1 cellular context compared by ENCODE assay signal in genomic region chr20:36384022-36384619, GRCh38.
A peak's percentile ranks its signal among the peaks of the same experiment; 100 is the strongest.
TF ChIP-seq lines count a peak whose summit lies in the region.

No MANE protein-coding gene starts in this region.

TF ChIP-seq in K562, 482 proteins besides CTCF, POLR2A, EP300 and RAD21 (continued from another document and continues in another):
- TF ChIP-seq ZNF639 (CRISPR knock-in tag; conservative IDR thresholded peaks at IDR 0.05 in 1 of 2, IDR thresholded peaks at IDR 0.05 in 1 of 2) (peak; percentile 80 to 99), ZNF780A (CRISPR knock-in tag; IDR thresholded peaks at IDR 0.05) (no peak), TARDBP (IDR thresholded peaks at IDR 0.05) (peak; percentile 90), ZNF384 (IDR thresholded peaks at IDR 0.05; ENCODE audit: low read depth, low read length) (peak; percentile 51), KAT2B (IDR thresholded peaks at IDR 0.05; ENCODE audit: low read depth, low read length) (no peak), MTF1 (CRISPR knock-in tag; IDR thresholded peaks at IDR 0.05; ENCODE audit: borderline replicate concordance) (peak; percentile 74), SREBF1 (IDR thresholded peaks at IDR 0.05; ENCODE audit: borderline replicate concordance, low read depth, low read length) (peak; percentile 95), IRF2 (CRISPR knock-in tag; IDR thresholded peaks at IDR 0.05) (peak; percentile 97), CREM (IDR thresholded peaks at IDR 0.05; ENCODE audit: low read depth) (peak; percentile 88), BCLAF1 (IDR thresholded peaks at IDR 0.05; ENCODE audit: borderline replicate concordance in 1 of 2, control insufficient read depth in 1 of 2, low read depth in 2 of 2, low read length in 1 of 2) (no peak), ZNF282 (CRISPR knock-in tag; IDR thresholded peaks at IDR 0.05) (peak; percentile 88; the same call in 1 of the 2 replicates), ZNF436 (CRISPR knock-in tag; IDR thresholded peaks at IDR 0.05) (no peak), HLTF (IDR thresholded peaks at IDR 0.05) (no peak), HOMEZ (CRISPR knock-in tag; IDR thresholded peaks at IDR 0.05) (no peak), RERE (CRISPR knock-in tag; IDR thresholded peaks at IDR 0.05; ENCODE audit: borderline replicate concordance) (peak; percentile 98; the same call in 1 of the 2 replicates), PHF8 (IDR thresholded peaks at IDR 0.05; ENCODE audit: borderline replicate concordance, low read length) (no peak), CCNT2 (IDR thresholded peaks at IDR 0.05; ENCODE audit: borderline replicate concordance, extremely low read depth, insufficient read length, low read depth, low read length) (no peak), ZNF644 (tag; IDR thresholded peaks at IDR 0.05; ENCODE audit: low read depth) (peak; percentile 98), SMC3 (conservative IDR thresholded peaks at IDR 0.05; ENCODE audit: insufficient read depth, low read depth, low read length) (0 out of 2 replicates have a peak, but pooled peaks have one; percentile 22), ATF4 (CRISPR knock-in tag; IDR thresholded peaks at IDR 0.05) (peak; percentile 55; the same call in 1 of the 2 replicates), BCL6 (CRISPR knock-in tag; IDR thresholded peaks at IDR 0.05) (0 out of 2 replicates have a peak, but pooled peaks have one; percentile 24), ZBTB7A (IDR thresholded peaks at IDR 0.05; ENCODE audit: borderline replicate concordance, control insufficient read depth, low read depth, low read length) (peak; percentile 99), MAFG (tag; conservative IDR thresholded peaks at IDR 0.05) (peak; percentile 54; the same call in 1 of the 2 replicates), FOXP4 (CRISPR knock-in tag; IDR thresholded peaks at IDR 0.05; ENCODE audit: borderline replicate concordance) (peak; percentile 98), NR4A1 (CRISPR knock-in tag; IDR thresholded peaks at IDR 0.05) (no peak), NR4A1 (tag; IDR thresholded peaks at IDR 0.05) (peak; percentile 78; the same call in 1 of the 2 replicates), TCF15 (CRISPR knock-in tag; IDR thresholded peaks at IDR 0.05) (peak; percentile 76; the same call in 1 of the 2 replicates), DMBX1 (CRISPR knock-in tag; IDR thresholded peaks at IDR 0.05; ENCODE audit: borderline replicate concordance) (peak; percentile 97), TGIF2 (CRISPR knock-in tag; IDR thresholded peaks at IDR 0.05) (peak; percentile 98), ZBTB33 (CRISPR knock-in tag; IDR thresholded peaks at IDR 0.05) (peak; percentile 91), ZNF239 (CRISPR knock-in tag; IDR thresholded peaks at IDR 0.05) (0 out of 2 replicates have a peak, but pooled peaks have one; percentile 43), IRF9 (tag; IDR thresholded peaks at IDR 0.05) (peak; percentile 73), SP2 (IDR thresholded peaks at IDR 0.05; ENCODE audit: extremely low read depth, low read depth, low read length, poor library complexity, severe bottlenecking) (no peak), ZFP91 (CRISPR knock-in tag; IDR thresholded peaks at IDR 0.05) (peak; percentile 82), SP1 (CRISPR knock-in tag; IDR thresholded peaks at IDR 0.05) (peak; percentile 62), HINFP (tag; conservative IDR thresholded peaks at IDR 0.05; ENCODE audit: low read depth) (peak; percentile 76)
